27 cellular contexts compared by ENCODE assay signal in genomic region chr20:42378826-42379225, GRCh38.
"Had no signal": no experiment of that assay in that cellular context is flagged by ENCODE, and none has a peak within 500 bp of the region (broad histone marks: within the 10 kb centered on the region; RNA-seq: fewer than 3 reads in every experiment).

No MANE protein-coding gene starts in this region.

- H3K27ac ChIP-seq: brain microvascular endothelial cell, esophagus muscularis mucosa, foreskin keratinocyte, gastrocnemius medialis had no signal

- H3K36me3 ChIP-seq: brain microvascular endothelial cell, esophagus muscularis mucosa, gastrocnemius medialis had no signal

- H3K27me3 ChIP-seq: brain microvascular endothelial cell, foreskin keratinocyte, gastrocnemius medialis had no signal

- DNase-seq: activated CD4-positive, alpha-beta memory T cell treated with anti-CD3 and anti-CD28 coated beads for 36 hours; activated CD4-positive, alpha-beta T cell treated with anti-CD3 and anti-CD28 coated beads for 36 hours; activated CD4-positive, alpha-beta T cell treated with anti-CD3 and anti-CD28 coated beads, Interleukin-2, amount 10 ng/mL, durations not matched to agents 24 days and 14 days; activated CD4-positive, CD25-positive, alpha-beta regulatory T cell; activated CD4-positive, CD25-positive, alpha-beta regulatory T cell treated with anti-CD3 and anti-CD28 coated beads, Interleukin-2, amount 50 U/mL, for 72 hours; activated CD8-positive, alpha-beta memory T cell treated with anti-CD3 and anti-CD28 coated beads, Interleukin-2, amount 10 ng/mL, durations not matched to agents 7 days and 5 days; activated CD8-positive, alpha-beta memory T cell treated with anti-CD3 and anti-CD28 coated beads, Interleukin-2, amount 50 U/mL, for 4 hours; activated CD8-positive, alpha-beta T cell treated with anti-CD3 and anti-CD28 coated beads, Interleukin-2, amount 10 ng/mL, durations not matched to agents 7 days and 5 days; activated gamma-delta T cell; activated naive CD4-positive, alpha-beta T cell; activated naive CD4-positive, alpha-beta T cell treated with anti-CD3 and anti-CD28 coated beads, Interleukin-2, amount 10 ng/mL, durations not matched to agents 7 days and 5 days; activated naive CD8-positive, alpha-beta T cell treated with anti-CD3 and anti-CD28 coated beads, Interleukin-2, amount 10 ng/mL, durations not matched to agents 7 days and 5 days; activated T-cell treated with anti-CD3 and anti-CD28 coated beads, Interleukin-2, amount 50 U/mL, for 24 hours; activated T-cell treated with anti-CD3 and anti-CD28 coated beads, Interleukin-2, amount 50 U/mL, for 72 hours; brain microvascular endothelial cell; cortex of kidney; dermis blood vessel endothelial cell; effector CD4-positive, alpha-beta T cell; effector memory CD8-positive, alpha-beta T cell; erythroblast; foreskin keratinocyte; gastrocnemius medialis; glutamatergic neuron; T-helper 1 cell; T-helper 17 cell; T1000 had no signal

- H3K4me1 ChIP-seq: esophagus muscularis mucosa, foreskin keratinocyte, gastrocnemius medialis had no signal

- H3K4me3 ChIP-seq: esophagus muscularis mucosa, gastrocnemius medialis had no signal
